8 cellular contexts compared by ENCODE assay signal in genomic region chr1:226062558-226063361, GRCh38. TPM values are rescaled to one million over a fixed set of nuclear protein-coding genes. Genes with fewer than 3 reads are reported as not detected.
A peak's percentile ranks its signal among the peaks of the same experiment; 100 is the strongest.
DNase-seq lines count a peak whose midpoint lies in the region; ATAC-seq and TF ChIP-seq lines count a peak whose summit lies in the region.

TSS of gene H3-3A (plus strand) at chr1:226062716. CDS start at chr1:226064352, 1,636 bp downstream.

- peak; percentile 98 to 100 for TF ChIP-seq POLR2A in adrenal gland (IDR thresholded peaks at IDR 0.05)

- TF ChIP-seq CTCF in GM13977 (IDR thresholded peaks at IDR 0.05; ENCODE audit: extremely low read depth, insufficient read depth, missing control alignments) = peak; percentile 0
- peak in 1 of 6 experiments; percentile 29 for TF ChIP-seq CTCF in adrenal gland (IDR thresholded peaks at IDR 0.05)
- TF ChIP-seq CTCF in heart right ventricle (IDR thresholded peaks at IDR 0.05) = peak in 5 of 9 donors; percentile 2 to 35 (median 17)
- peak; percentile 9 for TF ChIP-seq CTCF in progenitor cell of endocrine pancreas (IDR thresholded peaks at IDR 0.05; ENCODE audit: unreplicated experiment)
- TF ChIP-seq CTCF in upper lobe of right lung (IDR thresholded peaks at IDR 0.05) = peak; percentile 8

- intact Hi-C loops in adrenal gland (cut with DNase I) (loop anchor here in 1 of 2 donors (10.0 kb wide), 1 partner anchor 122 kb away; the partner anchor contains the start of gene ACBD3), heart right ventricle (cut with DNase I) (loop anchor here in 9 of 10 donors (1.0 to 10.0 kb wide), 9 partner anchors 48 to 125 kb away; partner anchors contain the start of genes ACBD3 (in 5 of the 9) and SDE2 (in 3 of the 9)), upper lobe of right lung (cut with DNase I) (loop anchor here (10.0 kb wide), 1 partner anchor 68 kb away; the partner anchor contains the start of gene SDE2)

- peak within 1 kb of the TSS; percentile 100 for H3K4me3 Mint-ChIP-seq in progenitor cell of endocrine pancreas (ENCODE audit: low read depth)

- H3K4me3 ChIP-seq in adrenal gland (peak within 1 kb of the TSS; percentile 69 to 95 (median 84)), heart right ventricle (peak within 1 kb of the TSS; percentile 69 to 93 (median 87)), upper lobe of right lung (peak within 1 kb of the TSS; percentile 77)

- H3K4me1 Mint-ChIP-seq in progenitor cell of endocrine pancreas (ENCODE audit: low read depth) = peaks cover 33% of the 10 kb centered on the region

- H3K36me3 ChIP-seq in adrenal gland (replicated peaks in 1 of 2) (peaks cover 0 to 22% of the 10 kb centered on the region in 2 donors), heart right ventricle (peaks cover 0 to 48% (median 19%) of the 10 kb centered on the region in 9 donors), upper lobe of right lung (peaks cover 31% of the 10 kb centered on the region)

- H3K9me3 ChIP-seq in adrenal gland (replicated peaks in 1 of 3) (no peaks in the 10 kb centered on the region), heart right ventricle (no peaks in the 10 kb centered on the region), upper lobe of right lung (no peaks in the 10 kb centered on the region)

- peak within 1 kb of the TSS; percentile 100 for H3K27ac Mint-ChIP-seq in progenitor cell of endocrine pancreas

- ATAC-seq in HG02870 (IDR thresholded peaks at IDR 0.05; ENCODE audit: unreplicated experiment) (peak; percentile 74), heart right ventricle (peak; percentile 92 to 95 (median 94)), upper lobe of right lung (peak; percentile 95)

- in situ Hi-C loops in GM13977 (cut with MboI; ENCODE audit: low pct_unique_long_range_greater_than_20kb, low sequenced_read_pairs, unreplicated experiment) = no loop called here

- peaks cover 25% of the 10 kb centered on the region for H3K36me3 Mint-ChIP-seq in progenitor cell of endocrine pancreas (ENCODE audit: insufficient read depth)

- no peaks in the 10 kb centered on the region for H3K9me3 Mint-ChIP-seq in progenitor cell of endocrine pancreas (ENCODE audit: low read depth)

- peak within 1 kb of the TSS; percentile 99 for H3K27ac ChIP-seq in adrenal gland
- peak within 1 kb of the TSS; percentile 91 to 100 (median 99) for H3K27ac ChIP-seq in heart right ventricle
- peak within 1 kb of the TSS; percentile 99 for H3K27ac ChIP-seq in upper lobe of right lung

- H3K27me3 ChIP-seq in adrenal gland (no peaks in the 10 kb centered on the region), heart right ventricle (no peaks in the 10 kb centered on the region), upper lobe of right lung (no peaks in the 10 kb centered on the region)

- DNase-seq in GM13977 (ENCODE audit: low spot score) = peak; percentile 98
- peak; percentile 91 for DNase-seq in NCI-H146 treated with DMSO at 0.1 percent for 48 hours (lab: John Stamatoyannopoulos, UW; ENCODE audit: unreplicated experiment)
- peak; percentile 96 to 98 (median 97) for DNase-seq in T-helper 1 cell
- DNase-seq in adrenal gland = peak; percentile 98 to 99 (median 99)
- DNase-seq in heart right ventricle = peak; percentile 99
- peak; percentile 97 for DNase-seq in progenitor cell of endocrine pancreas (ENCODE audit: low spot score, unreplicated experiment)
- DNase-seq in upper lobe of right lung = peak; percentile 99

- 0 to 1% (median 0%) methylated on average over 21 to 80 of the region's 81 CpGs for WGBS in adrenal gland, 4 donors
- WGBS in heart right ventricle, 2 donors = 1 to 2% methylated on average over 49 to 79 of the region's 81 CpGs

- H3K27me3 Mint-ChIP-seq in progenitor cell of endocrine pancreas = no peaks in the 10 kb centered on the region

- H3K4me1 ChIP-seq in adrenal gland (replicated peaks in 1 of 2) = peaks cover 6 to 45% of the 10 kb centered on the region in 2 donors
- peaks cover 6 to 51% (median 47%) of the 10 kb centered on the region in 9 donors for H3K4me1 ChIP-seq in heart right ventricle
- H3K4me1 ChIP-seq in upper lobe of right lung = peaks cover 39% of the 10 kb centered on the region

RNA-seq across cellular contexts. Expression of gene H3-3A, which starts in this region (rescaled TPM):
- 100 to 1,000 TPM; 216 to 543 (median 404) TPM for total RNA-seq in adrenal gland
- polyA plus RNA-seq in adrenal gland = 100 to 1,000 TPM; 407 to 772 (median 547) TPM
- total RNA-seq in heart right ventricle = 100 to 1,000 TPM; 259 to 374 (median 304) TPM
- polyA plus RNA-seq in heart right ventricle = 100 to 1,000 TPM; 427 to 452 TPM
- 1,238 and 1,313 TPM in 2 replicates for total RNA-seq in progenitor cell of endocrine pancreas
- 435 TPM for total RNA-seq in upper lobe of right lung

Comparison
In these comparisons a context has a peak if more than half of its experiments do, and no peak if none do; other contexts are left out.
1. Peak in every context shown above with its lines: DNase-seq, ATAC-seq, H3K4me3 ChIP-seq and H3K27ac ChIP-seq.